In the genomic region with DNA sequence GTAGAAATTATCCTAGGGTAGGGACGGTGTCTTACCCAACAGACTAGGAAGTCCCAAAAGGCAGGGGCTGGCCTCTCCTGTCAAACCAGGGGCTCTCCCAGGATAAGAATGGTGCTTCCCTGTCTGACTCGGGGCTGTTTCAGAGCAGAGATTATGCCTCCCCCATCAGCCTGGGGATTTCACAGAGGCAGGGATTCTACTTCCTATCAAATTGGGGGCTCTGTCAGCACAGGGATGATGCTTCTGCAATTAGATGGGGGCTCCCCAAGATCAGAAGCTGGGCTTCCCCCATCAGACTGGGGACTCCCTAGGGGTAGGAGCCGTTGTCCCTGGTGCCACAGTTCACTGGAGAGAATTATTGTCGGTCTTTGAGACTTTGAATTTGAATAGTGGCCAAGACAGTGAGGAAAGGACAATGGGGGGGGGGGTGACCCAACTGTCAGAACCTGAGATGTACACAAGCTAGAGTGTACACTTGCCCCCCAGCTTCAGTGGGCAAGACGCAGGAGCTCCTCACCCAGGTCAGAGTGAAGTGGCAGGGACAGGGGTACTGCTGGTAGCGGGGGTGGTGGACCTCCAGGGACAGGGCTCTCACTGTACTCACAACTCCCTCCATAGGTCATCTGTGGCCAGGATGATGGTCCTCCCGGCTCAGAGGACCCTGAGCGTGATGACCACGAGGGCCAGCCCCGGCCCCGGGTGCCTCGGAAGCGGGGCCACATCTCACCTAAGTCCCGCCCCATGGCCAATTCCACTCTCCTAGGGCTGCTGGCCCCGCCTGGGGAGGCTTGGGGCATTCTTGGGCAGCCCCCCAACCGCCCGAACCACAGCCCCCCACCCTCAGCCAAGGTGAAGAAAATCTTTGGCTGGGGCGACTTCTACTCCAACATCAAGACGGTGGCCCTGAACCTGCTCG, we compare ENCODE assay signal across 3 cellular contexts.
TF ChIP-seq lines count a peak whose summit lies in the region.

No MANE protein-coding gene starts in this region.

TF ChIP-seq in SK-N-SH, 30 proteins besides CTCF, POLR2A, EP300 and RAD21 (continues in another document):
- TF ChIP-seq, protein P1, sequence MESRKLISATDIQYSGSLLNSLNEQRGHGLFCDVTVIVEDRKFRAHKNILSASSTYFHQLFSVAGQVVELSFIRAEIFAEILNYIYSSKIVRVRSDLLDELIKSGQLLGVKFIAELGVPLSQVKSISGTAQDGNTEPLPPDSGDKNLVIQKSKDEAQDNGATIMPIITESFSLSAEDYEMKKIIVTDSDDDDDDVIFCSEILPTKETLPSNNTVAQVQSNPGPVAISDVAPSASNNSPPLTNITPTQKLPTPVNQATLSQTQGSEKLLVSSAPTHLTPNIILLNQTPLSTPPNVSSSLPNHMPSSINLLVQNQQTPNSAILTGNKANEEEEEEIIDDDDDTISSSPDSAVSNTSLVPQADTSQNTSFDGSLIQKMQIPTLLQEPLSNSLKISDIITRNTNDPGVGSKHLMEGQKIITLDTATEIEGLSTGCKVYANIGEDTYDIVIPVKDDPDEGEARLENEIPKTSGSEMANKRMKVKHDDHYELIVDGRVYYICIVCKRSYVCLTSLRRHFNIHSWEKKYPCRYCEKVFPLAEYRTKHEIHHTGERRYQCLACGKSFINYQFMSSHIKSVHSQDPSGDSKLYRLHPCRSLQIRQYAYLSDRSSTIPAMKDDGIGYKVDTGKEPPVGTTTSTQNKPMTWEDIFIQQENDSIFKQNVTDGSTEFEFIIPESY (IDR thresholded peaks at IDR 0.05; ENCODE audit: borderline replicate concordance, low read depth), result no peak
- TF ChIP-seq EZH2phosphoT487 (IDR thresholded peaks at IDR 0.05; ENCODE audit: borderline replicate concordance, low read depth) (no peak), IRF3 (IDR thresholded peaks at IDR 0.05; ENCODE audit: low read depth, low read length) (no peak), MXI1 (IDR thresholded peaks at IDR 0.05; ENCODE audit: low read depth, low read length) (no peak), SMC3 (IDR thresholded peaks at IDR 0.05; ENCODE audit: low read depth, low read length) (no peak)
- TF ChIP-seq, protein P2, sequence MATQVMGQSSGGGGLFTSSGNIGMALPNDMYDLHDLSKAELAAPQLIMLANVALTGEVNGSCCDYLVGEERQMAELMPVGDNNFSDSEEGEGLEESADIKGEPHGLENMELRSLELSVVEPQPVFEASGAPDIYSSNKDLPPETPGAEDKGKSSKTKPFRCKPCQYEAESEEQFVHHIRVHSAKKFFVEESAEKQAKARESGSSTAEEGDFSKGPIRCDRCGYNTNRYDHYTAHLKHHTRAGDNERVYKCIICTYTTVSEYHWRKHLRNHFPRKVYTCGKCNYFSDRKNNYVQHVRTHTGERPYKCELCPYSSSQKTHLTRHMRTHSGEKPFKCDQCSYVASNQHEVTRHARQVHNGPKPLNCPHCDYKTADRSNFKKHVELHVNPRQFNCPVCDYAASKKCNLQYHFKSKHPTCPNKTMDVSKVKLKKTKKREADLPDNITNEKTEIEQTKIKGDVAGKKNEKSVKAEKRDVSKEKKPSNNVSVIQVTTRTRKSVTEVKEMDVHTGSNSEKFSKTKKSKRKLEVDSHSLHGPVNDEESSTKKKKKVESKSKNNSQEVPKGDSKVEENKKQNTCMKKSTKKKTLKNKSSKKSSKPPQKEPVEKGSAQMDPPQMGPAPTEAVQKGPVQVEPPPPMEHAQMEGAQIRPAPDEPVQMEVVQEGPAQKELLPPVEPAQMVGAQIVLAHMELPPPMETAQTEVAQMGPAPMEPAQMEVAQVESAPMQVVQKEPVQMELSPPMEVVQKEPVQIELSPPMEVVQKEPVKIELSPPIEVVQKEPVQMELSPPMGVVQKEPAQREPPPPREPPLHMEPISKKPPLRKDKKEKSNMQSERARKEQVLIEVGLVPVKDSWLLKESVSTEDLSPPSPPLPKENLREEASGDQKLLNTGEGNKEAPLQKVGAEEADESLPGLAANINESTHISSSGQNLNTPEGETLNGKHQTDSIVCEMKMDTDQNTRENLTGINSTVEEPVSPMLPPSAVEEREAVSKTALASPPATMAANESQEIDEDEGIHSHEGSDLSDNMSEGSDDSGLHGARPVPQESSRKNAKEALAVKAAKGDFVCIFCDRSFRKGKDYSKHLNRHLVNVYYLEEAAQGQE (IDR thresholded peaks at IDR 0.05; ENCODE audit: low read depth, low read length), result no peak

TF ChIP-seq in SK-N-SH treated with all-trans-retinoic acid at 6 μM for 48 hours, 23 proteins besides CTCF, POLR2A, EP300 and RAD21:
- no peak for TF ChIP-seq ARNTL (CRISPR knock-in tag; IDR thresholded peaks at IDR 0.05; ENCODE audit: borderline replicate concordance, low read depth)
- TF ChIP-seq SNAI2 (CRISPR knock-in tag; IDR thresholded peaks at IDR 0.05), result no peak
- no peak for TF ChIP-seq ZNF70 (CRISPR knock-in tag; IDR thresholded peaks at IDR 0.05)
- TF ChIP-seq GLIS3 (CRISPR knock-in tag; IDR thresholded peaks at IDR 0.05), result no peak
- TF ChIP-seq PPARA (CRISPR knock-in tag; IDR thresholded peaks at IDR 0.05; ENCODE audit: borderline replicate concordance), result no peak
- no peak for TF ChIP-seq BACH2 (CRISPR knock-in tag; IDR thresholded peaks at IDR 0.05; ENCODE audit: borderline replicate concordance)
TF ChIP-seq in SK-N-SH treated with all-trans-retinoic acid at 6 μM for 48 hours: peak in this region for 0.

TF ChIP-seq in GM12878, 131 proteins besides CTCF, POLR2A, EP300 and RAD21:
- no peak for TF ChIP-seq IRF4 (IDR thresholded peaks at IDR 0.05; ENCODE audit: low read depth, low read length)
- peak; percentile 32; the same call in 1 of the 2 replicates for TF ChIP-seq NFIC (IDR thresholded peaks at IDR 0.05; ENCODE audit: low read depth, low read length)
- peak; percentile 54 for TF ChIP-seq RELA (IDR thresholded peaks at IDR 0.05; ENCODE audit: borderline replicate concordance, partially characterized antibody)
- TF ChIP-seq, protein P3, sequence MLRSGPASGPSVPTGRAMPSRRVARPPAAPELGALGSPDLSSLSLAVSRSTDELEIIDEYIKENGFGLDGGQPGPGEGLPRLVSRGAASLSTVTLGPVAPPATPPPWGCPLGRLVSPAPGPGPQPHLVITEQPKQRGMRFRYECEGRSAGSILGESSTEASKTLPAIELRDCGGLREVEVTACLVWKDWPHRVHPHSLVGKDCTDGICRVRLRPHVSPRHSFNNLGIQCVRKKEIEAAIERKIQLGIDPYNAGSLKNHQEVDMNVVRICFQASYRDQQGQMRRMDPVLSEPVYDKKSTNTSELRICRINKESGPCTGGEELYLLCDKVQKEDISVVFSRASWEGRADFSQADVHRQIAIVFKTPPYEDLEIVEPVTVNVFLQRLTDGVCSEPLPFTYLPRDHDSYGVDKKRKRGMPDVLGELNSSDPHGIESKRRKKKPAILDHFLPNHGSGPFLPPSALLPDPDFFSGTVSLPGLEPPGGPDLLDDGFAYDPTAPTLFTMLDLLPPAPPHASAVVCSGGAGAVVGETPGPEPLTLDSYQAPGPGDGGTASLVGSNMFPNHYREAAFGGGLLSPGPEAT (IDR thresholded peaks at IDR 0.05; ENCODE audit: low read depth), result peak; percentile 65; the same call in 1 of the 2 replicates
- TF ChIP-seq IKZF2 (IDR thresholded peaks at IDR 0.05), result peak; percentile 14 to 22; a peak in 2 of 4 replicates
- TF ChIP-seq EED (IDR thresholded peaks at IDR 0.05; ENCODE audit: low read depth), result peak; percentile 15
- no peak for TF ChIP-seq RB1 (IDR thresholded peaks at IDR 0.05; ENCODE audit: borderline replicate concordance)
- 0 out of 2 replicates have a peak, but pooled peaks have one; percentile 23 for TF ChIP-seq MTA2 (IDR thresholded peaks at IDR 0.05; ENCODE audit: low read depth)
- 0 out of 2 replicates have a peak, but pooled peaks have one; percentile 10 for TF ChIP-seq ATF7 (IDR thresholded peaks at IDR 0.05; ENCODE audit: low read depth)
- TF ChIP-seq MEF2B (IDR thresholded peaks at IDR 0.05; ENCODE audit: partially characterized antibody, poor library complexity, severe bottlenecking), result peak; percentile 60
- TF ChIP-seq IKZF1 (conservative IDR thresholded peaks at IDR 0.05), result peak; percentile 52
- TF ChIP-seq WRNIP1 (IDR thresholded peaks at IDR 0.05; ENCODE audit: borderline replicate concordance, low read depth, low read length), result no peak
